Comparison of ENCODE assay signal across 13 cellular contexts in genomic region chr12:19707948-19708409, GRCh38.
DNase-seq lines count a peak whose midpoint lies in the region; ATAC-seq and TF ChIP-seq lines count a peak whose summit lies in the region.
"Had no signal": no experiment of that assay in that cellular context is flagged by ENCODE, and none has a peak within 500 bp of the region (broad histone marks: within the 10 kb centered on the region; RNA-seq: fewer than 3 reads in every experiment).

No MANE protein-coding gene starts in this region.

- intact Hi-C loops in A673 (cut with micrococcal nuclease; ENCODE audit: unreplicated experiment) (no loop called here), HCT116 (cut with micrococcal nuclease) (no loop called here)

- H3K4me2 ChIP-seq in HCT116 (ENCODE audit: low read length) = peak overlapping the region; percentile 38

- ATAC-seq in HCT116 (0 out of 2 replicates have a peak, but pooled peaks have one; percentile 40), GM18868 (IDR thresholded peaks at IDR 0.05; ENCODE audit: unreplicated experiment) (no peak)

- H3K9me2 ChIP-seq in HCT116 (ENCODE audit: insufficient read depth) = no peaks in the 10 kb centered on the region

- H4K20me1 ChIP-seq in HCT116 (ENCODE audit: insufficient read depth) = no peaks in the 10 kb centered on the region

- H3K4me3 ChIP-seq in A673 (ENCODE audit: low read depth, low read length, poor library complexity, severe bottlenecking) = no peak overlapping the region
- no peak overlapping the region for H3K4me3 ChIP-seq in HCT116 (replicated peaks in 1 of 2; ENCODE audit: low read depth in 1 of 2, low read length in 2 of 2)
- H3K4me3 ChIP-seq: prostate gland had no signal

- in situ Hi-C loops in SK-MEL-5 (cut with HindIII; ENCODE audit: low pct_unique_long_range_greater_than_20kb, low sequenced_read_pairs) = no loop called here

- H3K36me3 ChIP-seq in A673 (ENCODE audit: insufficient read depth, low read length, poor library complexity, severe bottlenecking) (no peaks in the 10 kb centered on the region), HCT116 (ENCODE audit: control insufficient read depth in 1 of 2, insufficient read depth in 2 of 2, low read length in 2 of 2) (no peaks in the 10 kb centered on the region)
- H3K36me3 ChIP-seq: prostate gland had no signal

- no peak for TF ChIP-seq RAD21 in HCT116 (IDR thresholded peaks at IDR 0.05; ENCODE audit: low read depth)

- no peak overlapping the region for H3K9ac ChIP-seq in HCT116 (ENCODE audit: low read length)

- no peak for TF ChIP-seq POLR2A in HCT116 (IDR thresholded peaks at IDR 0.05; ENCODE audit: borderline replicate concordance, extremely low read depth, insufficient read depth, insufficient read length)

- H3K4me1 ChIP-seq in A673 (ENCODE audit: insufficient read depth, low read length, poor library complexity, severe bottlenecking) (no peaks in the 10 kb centered on the region), HCT116 (ENCODE audit: control insufficient read depth in 1 of 2, insufficient read depth in 2 of 2, low read length in 2 of 2) (peaks cover 4 to 32% of the 10 kb centered on the region in 2 experiments; a peak in 2 of 4 replicates)
- H3K4me1 ChIP-seq: prostate gland had no signal

- no peak overlapping the region for H2AFZ ChIP-seq in HCT116 (ENCODE audit: low read depth, low read length, poor library complexity, severe bottlenecking)

- H3K79me2 ChIP-seq in HCT116 (ENCODE audit: insufficient read depth, low read length) = no peaks in the 10 kb centered on the region

- RAD21 ChIA-PET in HCT116 (lab: Charles Lee; ENCODE audit: low non-redundant PET in 1 of 2, low total read pairs in 2 of 2, uncharacterized antibody in 2 of 2, unreplicated experiment in 2 of 2) = no interaction called here

- H3K27ac ChIP-seq in A673 (ENCODE audit: low read depth, low read length, poor library complexity, severe bottlenecking) (no peak overlapping the region), HCT116 (ENCODE audit: low read depth, low read length) (no peak overlapping the region)
- H3K27ac ChIP-seq: prostate gland had no signal

- no peaks in the 10 kb centered on the region for H3K27me3 ChIP-seq in A673 (replicated peaks; ENCODE audit: insufficient read depth, low read depth, low read length, poor library complexity)
- no peaks in the 10 kb centered on the region for H3K27me3 ChIP-seq in HCT116 (ENCODE audit: insufficient read depth, low read length)

- TF ChIP-seq CTCF in A673 (conservative IDR thresholded peaks at IDR 0.05; ENCODE audit: low read depth, low read length) (0 out of 2 replicates have a peak, but pooled peaks have one; percentile 20), HCT116 (IDR thresholded peaks at IDR 0.05 in 2 of 3, conservative IDR thresholded peaks at IDR 0.05 in 1 of 3; ENCODE audit: borderline replicate concordance in 1 of 3, insufficient read depth in 1 of 3, low read depth in 2 of 3, low read length in 2 of 3) (peak in 2 of 3 experiments; percentile 31 to 39; a peak in 3 of 6 replicates)

- H3K9me3 ChIP-seq in A673 (ENCODE audit: low read depth, low read length, poor library complexity, severe bottlenecking) (no peaks in the 10 kb centered on the region), HCT116 (ENCODE audit: control insufficient read depth in 1 of 2, insufficient read depth in 1 of 2, low read depth in 1 of 2, low read length in 2 of 2) (no peaks in the 10 kb centered on the region)
- H3K9me3 ChIP-seq: prostate gland had no signal

- BruUV-seq in A673 (replicated peaks; lab: Mats Ljungman, UMichigan) = no TSS peak
- BruUV-seq in HCT116 (replicated peaks; lab: Mats Ljungman, UMichigan) = no TSS peak

- CTCF ChIA-PET in A673 (lab: Charles Lee) = no interaction called here
- CTCF ChIA-PET in HCT116 (lab: Charles Lee) = no interaction called here

- POLR2A ChIA-PET in A673 (lab: Charles Lee; ENCODE audit: low non-redundant PET) (no interaction called here), HCT116 (lab: Charles Lee) (no interaction called here)

- DNase-seq in A673 (ENCODE audit: low spot score) (peak; percentile 14), HCT116 (ENCODE audit: low read depth, low spot score) (peak; percentile 41), SK-MEL-5 (ENCODE audit: low read depth, low spot score) (peak; percentile 35), fibroblast of peridontal ligament (ENCODE audit: extremely low read depth) (peak; percentile 2), islet precursor cell (no peak), HuH-7 (ENCODE audit: low spot score) (no peak)
- DNase-seq in central memory CD4-positive, alpha-beta T cell = no peak
- DNase-seq: activated CD4-positive, alpha-beta T cell treated with anti-CD3 and anti-CD28 coated beads for 4 hours; NCI-H2029; stimulated activated CD4-positive, alpha-beta T cell treated with anti-CD3 and anti-CD28 coated beads, Interleukin-1b, Interleukin-23, amount 100 ng/mL, for 48 hours; SW 1271 had no signal

TF ChIP-seq in HCT116, 20 proteins besides CTCF, POLR2A, EP300 and RAD21:
- TF ChIP-seq ZNF274 (IDR thresholded peaks at IDR 0.05; ENCODE audit: low read depth, low read length) (no peak), JUND (IDR thresholded peaks at IDR 0.05) (peak; percentile 20; the same call in 1 of the 2 replicates), ELF1 (IDR thresholded peaks at IDR 0.05; ENCODE audit: borderline replicate concordance, low read depth) (no peak), FOSL1 (IDR thresholded peaks at IDR 0.05; ENCODE audit: low read depth) (peak; percentile 59; the same call in 1 of the 2 replicates), EZH2 (IDR thresholded peaks at IDR 0.05) (no peak), CEBPB (IDR thresholded peaks at IDR 0.05; ENCODE audit: low read depth) (peak; percentile 55; the same call in 1 of the 2 replicates)

Comparison
In these comparisons a context has a peak if more than half of its experiments do, and no peak if none do; other contexts are left out.
1. DNase-seq: peak in A673 (single experiment), HCT116 (single experiment), SK-MEL-5 (single experiment) and fibroblast of peridontal ligament (single experiment); none in islet precursor cell (single experiment), HuH-7 (single experiment) and central memory CD4-positive, alpha-beta T cell (single experiment).